ENCODE assay signal across 8 cellular contexts in the genomic region with DNA sequence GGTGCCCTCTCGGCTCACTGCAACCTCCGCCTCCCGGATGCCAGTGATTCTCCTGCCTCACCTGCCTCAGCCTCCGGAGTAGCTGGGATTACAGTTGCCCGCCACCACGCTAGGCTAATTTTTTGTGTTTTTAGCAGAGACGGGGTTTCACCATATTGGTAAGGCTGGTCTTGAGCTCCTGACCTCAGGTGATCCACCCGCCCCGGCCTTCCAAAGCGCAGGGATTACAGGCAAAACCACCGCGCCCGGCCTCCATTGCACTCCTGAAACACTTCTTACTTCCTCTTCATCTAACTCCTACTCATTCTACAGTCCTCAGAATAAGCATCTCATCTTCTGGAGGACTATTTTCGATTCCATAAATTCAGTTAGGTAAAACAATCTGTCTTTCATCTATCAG. TPM values are rescaled to one million over a fixed set of nuclear protein-coding genes. Genes with fewer than 3 reads are reported as not detected.
DNase-seq lines count a peak whose midpoint lies in the region; ATAC-seq and TF ChIP-seq lines count a peak whose summit lies in the region.
"Not testable (repeated sequence)": the region's sequence is repeated elsewhere in the genome, so short reads cannot be mapped to it uniquely, and the experiment has no call there.

No MANE protein-coding gene starts in this region.

- H3K36me3 ChIP-seq in HAP-1 (replicated peaks); PC-9 (ENCODE audit: low read depth): not testable (repeated sequence)
- H3K36me3 ChIP-seq in heart left ventricle (peaks cover 0 to 10% (median 6%) of the 10 kb centered on the region in 9 donors), spleen (peaks cover 0 to 11% (median 0%) of the 10 kb centered on the region in 6 donors)

- DNase-seq in AG09309 (ENCODE audit: low read depth); activated T-cell treated with anti-CD3 and anti-CD28 coated beads, Interleukin-2, amount 50 U/mL, for 24 hours; chondrocyte (ENCODE audit: low spot score); heart left ventricle; naive thymus-derived CD8-positive, alpha-beta T cell; spleen: not testable (repeated sequence)
- DNase-seq in HAP-1 (ENCODE audit: low spot score in 2 of 2) (peak in 1 of 2 experiments; percentile 14), PC-9 (peak in 1 of 2 experiments; percentile 9)

- not testable (repeated sequence) for H4K20me1 ChIP-seq in PC-9 (ENCODE audit: insufficient read depth)

- not testable (repeated sequence) for H3K9me3 Mint-ChIP-seq in activated T-cell treated with anti-CD3 and anti-CD28 coated beads, Interleukin-2, amount 50 U/mL, for 24 hours; chondrocyte (ENCODE audit: low read depth); naive thymus-derived CD8-positive, alpha-beta T cell

- in situ Hi-C loops in HAP-1 (cut with MboI; ENCODE audit: low sequenced_read_pairs) = not testable (repeated sequence)

- H3K9me3 ChIP-seq in HAP-1; PC-9 (ENCODE audit: insufficient read depth, low read depth); heart left ventricle; spleen: not testable (repeated sequence)

- peak overlapping the region; percentile 99 for H3K4me2 ChIP-seq in PC-9

- peak overlapping the region; percentile 98 for H3K27ac Mint-ChIP-seq in activated T-cell treated with anti-CD3 and anti-CD28 coated beads, Interleukin-2, amount 50 U/mL, for 24 hours
- H3K27ac Mint-ChIP-seq in chondrocyte (ENCODE audit: unreplicated experiment) = peak overlapping the region; percentile 12
- H3K27ac Mint-ChIP-seq in naive thymus-derived CD8-positive, alpha-beta T cell = peak overlapping the region in 3 of 10 donors; percentile 93 to 97 (median 97)

- peaks cover 43% of the 10 kb centered on the region for H3K4me1 Mint-ChIP-seq in activated T-cell treated with anti-CD3 and anti-CD28 coated beads, Interleukin-2, amount 50 U/mL, for 24 hours (ENCODE audit: low read depth)
- peaks cover 38% of the 10 kb centered on the region for H3K4me1 Mint-ChIP-seq in chondrocyte (ENCODE audit: low read depth)
- peaks cover 27 to 57% (median 54%) of the 10 kb centered on the region in 4 donors for H3K4me1 Mint-ChIP-seq in naive thymus-derived CD8-positive, alpha-beta T cell

- not testable (repeated sequence) for TF ChIP-seq POLR2A in heart left ventricle (IDR thresholded peaks at IDR 0.05); spleen (IDR thresholded peaks at IDR 0.05)

- TF ChIP-seq CTCF in AG09309 (IDR thresholded peaks at IDR 0.05; ENCODE audit: control insufficient read depth, insufficient read depth, low read depth, low read length, missing control alignments); PC-9 (conservative IDR thresholded peaks at IDR 0.05); chondrocyte (IDR thresholded peaks at IDR 0.05); heart left ventricle (IDR thresholded peaks at IDR 0.05); spleen (IDR thresholded peaks at IDR 0.05 in 8 of 11, conservative IDR thresholded peaks at IDR 0.05 in 3 of 11): not testable (repeated sequence)

- H3K4me3 ChIP-seq in AG09309 (ENCODE audit: control insufficient read depth, low read depth, low read length) = peak overlapping the region; percentile 1; the same call in 1 of the 2 replicates
- H3K4me3 ChIP-seq in HAP-1 = peak overlapping the region; percentile 81
- peak overlapping the region; percentile 97 for H3K4me3 ChIP-seq in PC-9
- H3K4me3 ChIP-seq in heart left ventricle = peak overlapping the region in 9 of 12 donors; percentile 70 to 91 (median 81)
- H3K4me3 ChIP-seq in spleen = peak overlapping the region in 6 of 8 donors; percentile 75 to 94 (median 88)

- intact Hi-C loops in PC-9 (cut with micrococcal nuclease; ENCODE audit: unreplicated experiment); spleen (cut with DNase I; ENCODE audit: low total_unique reads): not testable (repeated sequence)
- intact Hi-C loops in heart left ventricle (cut with DNase I) = loop anchor here in 6 of 10 donors (10.0 kb wide), 1 partner anchor 54 kb away; no protein-coding TSS in a partner anchor

- not testable (repeated sequence) for BruUV-seq in PC-9 (replicated peaks; lab: Mats Ljungman, UMichigan)

- H3K27me3 ChIP-seq in HAP-1 (ENCODE audit: low read depth); PC-9 (ENCODE audit: insufficient read depth, low read depth); heart left ventricle; spleen (replicated peaks in 1 of 7): not testable (repeated sequence)

- H3F3A ChIP-seq in PC-9 (ENCODE audit: insufficient read depth, low read depth) = not testable (repeated sequence)

- H3K36me3 Mint-ChIP-seq in activated T-cell treated with anti-CD3 and anti-CD28 coated beads, Interleukin-2, amount 50 U/mL, for 24 hours (ENCODE audit: low read depth) = peaks cover 45% of the 10 kb centered on the region
- H3K36me3 Mint-ChIP-seq in chondrocyte (ENCODE audit: low read depth) = not testable (repeated sequence)
- H3K36me3 Mint-ChIP-seq in naive thymus-derived CD8-positive, alpha-beta T cell = peaks cover 0 to 15% (median 3%) of the 10 kb centered on the region in 3 donors

- H3K4me1 ChIP-seq in HAP-1 = not testable (repeated sequence)
- peaks cover 16% of the 10 kb centered on the region for H3K4me1 ChIP-seq in PC-9 (replicated peaks; ENCODE audit: insufficient read depth)
- peaks cover 0 to 33% (median 22%) of the 10 kb centered on the region in 12 donors for H3K4me1 ChIP-seq in heart left ventricle
- peaks cover 17 to 43% (median 35%) of the 10 kb centered on the region in 6 donors for H3K4me1 ChIP-seq in spleen

- peaks cover 92% of the 10 kb centered on the region for H3K79me2 ChIP-seq in PC-9 (ENCODE audit: low read depth)

- 52 to 68% (median 53%) methylated on average over 14 of the region's 14 CpGs for WGBS in heart left ventricle, 4 donors
- 49 to 65% (median 60%) methylated on average over 14 of the region's 14 CpGs for whole genome bisulfite sequencing in spleen, 5 donors

- POLR2A ChIA-PET in PC-9 (lab: Charles Lee; ENCODE audit: unreplicated experiment); naive thymus-derived CD8-positive, alpha-beta T cell (lab: Charles Lee): not testable (repeated sequence)

- H3K4me3 Mint-ChIP-seq in activated T-cell treated with anti-CD3 and anti-CD28 coated beads, Interleukin-2, amount 50 U/mL, for 24 hours = peak overlapping the region; percentile 99
- peak overlapping the region; percentile 99 for H3K4me3 Mint-ChIP-seq in chondrocyte (ENCODE audit: unreplicated experiment)
- peak overlapping the region; percentile 97 to 100 (median 99) for H3K4me3 Mint-ChIP-seq in naive thymus-derived CD8-positive, alpha-beta T cell

- not testable (repeated sequence) for ATAC-seq in heart left ventricle; naive thymus-derived CD8-positive, alpha-beta T cell

- H3K9me2 ChIP-seq in PC-9 (ENCODE audit: insufficient read depth) = not testable (repeated sequence)

- H3K27ac ChIP-seq in PC-9 = 0 out of 2 replicates have a peak overlapping the region, but pooled peaks have one; percentile 31
- not testable (repeated sequence) for H3K27ac ChIP-seq in heart left ventricle, spleen

- peak overlapping the region; percentile 84 for H2AFZ ChIP-seq in PC-9

- H3K27me3 Mint-ChIP-seq in activated T-cell treated with anti-CD3 and anti-CD28 coated beads, Interleukin-2, amount 50 U/mL, for 24 hours; chondrocyte (ENCODE audit: low read depth); naive thymus-derived CD8-positive, alpha-beta T cell: not testable (repeated sequence)

- CTCF ChIA-PET in PC-9 (lab: Charles Lee) = not testable (repeated sequence)

RNA-seq across cellular contexts. Expression of gene TIMM23, which starts 1.3 kb away (rescaled TPM):
- 64.9 and 82.4 TPM in 2 replicates for total RNA-seq in PC-9 (2021)
- total RNA-seq in chondrocyte = 60.2 to 68.2 TPM (median 62.4 TPM) in 3 replicates
- total RNA-seq in heart left ventricle = 100 to 1,000 TPM in 2 of 9 donors, 10 to 100 TPM in 7; 73.9 to 111 (median 83.5) TPM
- 100 to 1,000 TPM; 118 to 123 TPM for polyA plus RNA-seq in heart left ventricle
- total RNA-seq in naive thymus-derived CD8-positive, alpha-beta T cell = 10 to 100 TPM; 25.1 to 25.4 TPM
- 10 to 100 TPM; 42.7 to 53.6 (median 49.1) TPM for polyA plus RNA-seq in naive thymus-derived CD8-positive, alpha-beta T cell
- 10 to 100 TPM; 29.9 to 56.2 (median 35.0) TPM for total RNA-seq in spleen
- polyA plus RNA-seq in spleen = 10 to 100 TPM; 38.5 to 49.6 (median 47.7) TPM

RNA-seq across cellular contexts. Expression of gene NCOA4, which starts 59.4 kb away (rescaled TPM):
- 142 and 143 TPM in 2 replicates for total RNA-seq in PC-9 (2021)
- total RNA-seq in chondrocyte = 89.0 to 122 TPM (median 90.2 TPM) in 3 replicates
- 100 to 1,000 TPM; 187 to 296 (median 256) TPM for total RNA-seq in heart left ventricle
- polyA plus RNA-seq in heart left ventricle = 100 to 1,000 TPM in 1 of 2 donors, 10 to 100 TPM in 1; 55.1 to 109 TPM
- 10 to 100 TPM; 90.0 to 90.1 TPM for total RNA-seq in naive thymus-derived CD8-positive, alpha-beta T cell
- polyA plus RNA-seq in naive thymus-derived CD8-positive, alpha-beta T cell = 100 to 1,000 TPM; 153 to 162 (median 155) TPM
- total RNA-seq in spleen = 100 to 1,000 TPM; 196 to 352 (median 292) TPM
- polyA plus RNA-seq in spleen = 10 to 100 TPM; 39.3 to 91.2 (median 63.6) TPM

Comparison
In these comparisons a context has a peak if more than half of its experiments do, and no peak if none do; other contexts are left out.
1. H3K4me3 ChIP-seq: peak in every context shown above with its lines; median percentile 97 in PC-9; 88 in spleen; 81 in HAP-1; 81 in heart left ventricle; 1 in AG09309.